In the genomic region with DNA sequence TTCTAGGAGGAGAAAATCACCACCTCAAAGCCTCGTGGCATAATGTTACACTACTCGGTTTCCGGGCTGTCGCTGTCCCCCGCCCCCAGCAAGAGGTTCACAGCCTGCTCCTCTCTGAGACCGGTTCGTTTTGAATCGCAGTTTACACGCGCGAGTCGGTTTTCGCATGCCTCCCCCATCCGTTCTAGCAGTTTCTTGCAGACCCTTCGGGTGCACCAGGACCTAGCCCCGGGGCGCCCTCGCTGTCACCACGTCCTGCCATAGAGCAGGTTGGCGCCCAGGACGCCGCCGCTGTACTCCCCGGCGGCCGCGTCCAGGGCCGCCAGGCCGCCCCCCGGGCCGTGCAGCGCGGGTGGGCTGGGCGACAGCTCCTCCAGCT, we compare ENCODE assay signal across 1 cellular context.
TF ChIP-seq lines count a peak whose summit lies in the region.

No MANE protein-coding gene starts in this region.

TF ChIP-seq in WTC11, 78 proteins besides CTCF, POLR2A, EP300 and RAD21 (continued from another document):
- TF ChIP-seq, protein P1, sequence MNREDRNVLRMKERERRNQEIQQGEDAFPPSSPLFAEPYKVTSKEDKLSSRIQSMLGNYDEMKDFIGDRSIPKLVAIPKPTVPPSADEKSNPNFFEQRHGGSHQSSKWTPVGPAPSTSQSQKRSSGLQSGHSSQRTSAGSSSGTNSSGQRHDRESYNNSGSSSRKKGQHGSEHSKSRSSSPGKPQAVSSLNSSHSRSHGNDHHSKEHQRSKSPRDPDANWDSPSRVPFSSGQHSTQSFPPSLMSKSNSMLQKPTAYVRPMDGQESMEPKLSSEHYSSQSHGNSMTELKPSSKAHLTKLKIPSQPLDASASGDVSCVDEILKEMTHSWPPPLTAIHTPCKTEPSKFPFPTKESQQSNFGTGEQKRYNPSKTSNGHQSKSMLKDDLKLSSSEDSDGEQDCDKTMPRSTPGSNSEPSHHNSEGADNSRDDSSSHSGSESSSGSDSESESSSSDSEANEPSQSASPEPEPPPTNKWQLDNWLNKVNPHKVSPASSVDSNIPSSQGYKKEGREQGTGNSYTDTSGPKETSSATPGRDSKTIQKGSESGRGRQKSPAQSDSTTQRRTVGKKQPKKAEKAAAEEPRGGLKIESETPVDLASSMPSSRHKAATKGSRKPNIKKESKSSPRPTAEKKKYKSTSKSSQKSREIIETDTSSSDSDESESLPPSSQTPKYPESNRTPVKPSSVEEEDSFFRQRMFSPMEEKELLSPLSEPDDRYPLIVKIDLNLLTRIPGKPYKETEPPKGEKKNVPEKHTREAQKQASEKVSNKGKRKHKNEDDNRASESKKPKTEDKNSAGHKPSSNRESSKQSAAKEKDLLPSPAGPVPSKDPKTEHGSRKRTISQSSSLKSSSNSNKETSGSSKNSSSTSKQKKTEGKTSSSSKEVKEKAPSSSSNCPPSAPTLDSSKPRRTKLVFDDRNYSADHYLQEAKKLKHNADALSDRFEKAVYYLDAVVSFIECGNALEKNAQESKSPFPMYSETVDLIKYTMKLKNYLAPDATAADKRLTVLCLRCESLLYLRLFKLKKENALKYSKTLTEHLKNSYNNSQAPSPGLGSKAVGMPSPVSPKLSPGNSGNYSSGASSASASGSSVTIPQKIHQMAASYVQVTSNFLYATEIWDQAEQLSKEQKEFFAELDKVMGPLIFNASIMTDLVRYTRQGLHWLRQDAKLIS (CRISPR knock-in tag; IDR thresholded peaks at IDR 0.05; ENCODE audit: borderline replicate concordance) = no peak
- TF ChIP-seq, protein P2, sequence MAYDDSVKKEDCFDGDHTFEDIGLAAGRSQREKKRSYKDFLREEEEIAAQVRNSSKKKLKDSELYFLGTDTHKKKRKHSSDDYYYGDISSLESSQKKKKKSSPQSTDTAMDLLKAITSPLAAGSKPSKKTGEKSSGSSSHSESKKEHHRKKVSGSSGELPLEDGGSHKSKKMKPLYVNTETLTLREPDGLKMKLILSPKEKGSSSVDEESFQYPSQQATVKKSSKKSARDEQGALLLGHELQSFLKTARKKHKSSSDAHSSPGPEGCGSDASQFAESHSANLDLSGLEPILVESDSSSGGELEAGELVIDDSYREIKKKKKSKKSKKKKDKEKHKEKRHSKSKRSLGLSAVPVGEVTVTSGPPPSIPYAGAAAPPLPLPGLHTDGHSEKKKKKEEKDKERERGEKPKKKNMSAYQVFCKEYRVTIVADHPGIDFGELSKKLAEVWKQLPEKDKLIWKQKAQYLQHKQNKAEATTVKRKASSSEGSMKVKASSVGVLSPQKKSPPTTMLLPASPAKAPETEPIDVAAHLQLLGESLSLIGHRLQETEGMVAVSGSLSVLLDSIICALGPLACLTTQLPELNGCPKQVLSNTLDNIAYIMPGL (CRISPR knock-in tag; IDR thresholded peaks at IDR 0.05) = no peak
TF ChIP-seq in WTC11: peak in this region for 0.
